Comparison of ENCODE assay signal across 22 cellular contexts in the genomic region with DNA sequence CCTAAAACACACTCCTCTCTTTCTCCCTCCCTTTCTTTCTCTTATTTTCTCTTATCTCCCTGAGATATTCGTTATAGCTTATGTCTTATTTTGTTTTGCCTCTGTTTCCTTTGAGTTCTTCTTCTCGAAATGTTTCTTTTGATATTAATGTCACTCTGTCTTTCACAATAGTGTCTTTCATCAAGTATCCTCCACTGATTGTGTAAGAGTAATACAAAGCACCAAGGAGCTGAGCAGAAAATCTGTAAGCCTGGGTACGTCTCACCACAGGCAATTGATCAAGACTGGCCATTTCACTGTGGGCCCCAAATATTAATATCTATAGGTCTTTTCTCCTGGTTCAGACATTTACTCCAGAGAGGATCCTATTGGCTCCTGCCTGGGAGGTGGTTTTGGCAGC. TPM values are rescaled to one million over a fixed set of nuclear protein-coding genes. Genes with fewer than 3 reads are reported as not detected.
"Had no signal": no experiment of that assay in that cellular context is flagged by ENCODE, and none has a peak within 500 bp of the region (broad histone marks: within the 10 kb centered on the region; RNA-seq: fewer than 3 reads in every experiment).

No MANE protein-coding gene starts in this region.

- DNase-seq: activated B cell treated with CpG ODN at 0.5 μM for 24 hours; activated CD4-positive, alpha-beta memory T cell treated with anti-CD3 and anti-CD28 coated beads, Interleukin-2, amount 10 ng/mL, durations not matched to agents 7 days and 5 days; activated CD4-positive, alpha-beta T cell treated with anti-CD3 and anti-CD28 coated beads for 4 hours; activated CD8-positive, alpha-beta memory T cell treated with anti-CD3 and anti-CD28 coated beads, Interleukin-2, amount 10 ng/mL, durations not matched to agents 7 days and 5 days; activated naive CD4-positive, alpha-beta T cell; activated naive CD8-positive, alpha-beta T cell treated with anti-CD3 and anti-CD28 coated beads, Interleukin-2, amount 10 ng/mL, durations not matched to agents 7 days and 5 days; amygdala; caudate nucleus; dorsolateral prefrontal cortex; endodermal cell; foreskin fibroblast; sigmoid colon; stimulated activated CD4-positive, alpha-beta T cell treated with anti-CD3 and anti-CD28 coated beads, Interleukin-4, amount 100 ng/mL, for 4 hours had no signal

- H3K36me3 ChIP-seq: sigmoid colon had no signal

- H3K27ac ChIP-seq: dorsolateral prefrontal cortex, epithelial cell of prostate, hepatocyte, parathyroid adenoma, sigmoid colon had no signal

- H3K4me1 ChIP-seq: parathyroid adenoma, sigmoid colon had no signal

- H3K9me3 ChIP-seq: sigmoid colon had no signal

- H3K4me3 ChIP-seq: dorsolateral prefrontal cortex, hepatocyte, sigmoid colon had no signal

- ATAC-seq: activated CD8-positive, alpha-beta memory T cell treated with anti-CD3 and anti-CD28 coated beads, Interleukin-2, amount 10 ng/mL, durations not matched to agents 7 days and 5 days; natural killer cell treated with Interleukin-12 subunit alpha and Interleukin-12 subunit beta and Interleukin-15 and Interleukin-18, amount 100 ng/mL, for 72 hours; stimulated activated memory B cell treated with anti-CD40 and anti-IgM and Interleukin-4, amounts not matched to agents 10 μg/mL and 1 μg/mL and 100 μg/mL, for 72 hours had no signal

- H3K27me3 ChIP-seq: hepatocyte, sigmoid colon had no signal

RNA-seq across cellular contexts. Expression of a gene that starts 4.8 kb away (rescaled TPM):
- total RNA-seq: endodermal cell, glomerular endothelial cell, lung microvascular endothelial cell, renal cortical epithelial cell had no signal
- polyA plus RNA-seq: keratinocyte had no signal
